ENCODE assay signal across 17 cellular contexts in the genomic region with DNA sequence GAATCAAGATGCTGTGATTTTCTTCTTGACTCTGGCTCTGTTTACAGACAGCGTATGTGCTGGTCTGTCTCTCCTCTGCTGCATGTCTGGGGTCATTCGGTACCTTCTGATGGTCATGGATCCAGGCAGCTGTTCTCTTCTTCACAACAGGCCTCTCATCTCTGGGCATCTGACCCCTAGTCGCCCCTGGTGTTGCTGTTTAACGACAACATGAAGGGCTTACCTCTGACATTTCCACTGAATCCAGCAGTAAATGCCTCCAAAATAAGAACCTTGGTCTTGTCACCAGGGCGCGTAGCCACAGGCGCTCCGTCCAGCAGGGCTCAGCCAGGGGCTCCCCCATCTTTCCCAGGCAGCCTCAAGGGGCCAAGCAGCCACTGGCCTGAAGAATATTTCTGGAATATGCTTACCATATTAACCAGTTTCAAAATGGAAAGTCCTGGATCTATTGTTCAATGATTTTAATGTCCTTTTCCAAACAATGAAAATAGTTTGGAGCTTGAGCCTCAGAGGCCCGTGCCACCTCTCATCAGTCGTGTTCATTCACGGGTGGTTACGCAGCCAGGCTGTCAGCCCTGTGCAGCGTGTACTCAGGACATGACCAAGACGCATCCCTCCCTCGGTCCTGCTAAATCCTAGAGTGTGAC. TPM values are rescaled to one million over a fixed set of nuclear protein-coding genes. Genes with fewer than 3 reads are reported as not detected.
"Had no signal": no experiment of that assay in that cellular context is flagged by ENCODE, and none has a peak within 500 bp of the region (broad histone marks: within the 10 kb centered on the region; RNA-seq: fewer than 3 reads in every experiment).

No MANE protein-coding gene starts in this region.

- H3K9me3 ChIP-seq: pancreas, thyroid gland had no signal

- H3K4me1 Mint-ChIP-seq: activated CD4-positive, alpha-beta T cell treated with anti-CD3 and anti-CD28 coated beads for 36 hours; activated T-helper 17 cell treated with anti-CD3 and anti-CD28 coated beads, Interleukin-2, amount 50 U/mL, for 72 hours; immature natural killer cell; neural crest cell had no signal

- H3K4me3 ChIP-seq: dorsolateral prefrontal cortex, pancreas, skin epidermis, thyroid gland had no signal

- DNase-seq: activated CD4-positive, alpha-beta T cell treated with anti-CD3 and anti-CD28 coated beads for 36 hours; activated CD8-positive, alpha-beta T cell treated with anti-CD3 and anti-CD28 coated beads for 36 hours; amniotic stem cell; immature natural killer cell; retina; T1000; thyroid gland had no signal

- H3K27me3 ChIP-seq: brain microvascular endothelial cell, pancreas, thyroid gland had no signal

- ATAC-seq: activated CD4-positive, alpha-beta T cell treated with anti-CD3 and anti-CD28 coated beads for 36 hours; activated CD8-positive, alpha-beta T cell treated with anti-CD3 and anti-CD28 coated beads for 36 hours; activated naive CD4-positive, alpha-beta T cell treated with anti-CD3 and anti-CD28 coated beads, Interleukin-2, amount 50 U/mL, for 72 hours; activated T-helper 17 cell treated with anti-CD3 and anti-CD28 coated beads, Interleukin-2, amount 50 U/mL, for 72 hours; esophagus mucosa; left colon; pancreas had no signal

- H3K36me3 ChIP-seq: brain microvascular endothelial cell, pancreas, thyroid gland had no signal

- H3K9me3 Mint-ChIP-seq: activated CD8-positive, alpha-beta T cell treated with anti-CD3 and anti-CD28 coated beads for 36 hours; activated naive CD4-positive, alpha-beta T cell treated with anti-CD3 and anti-CD28 coated beads, Interleukin-2, amount 50 U/mL, for 72 hours; activated T-helper 17 cell treated with anti-CD3 and anti-CD28 coated beads, Interleukin-2, amount 50 U/mL, for 72 hours; immature natural killer cell; neural crest cell had no signal

- H3K4me1 ChIP-seq: pancreas, thyroid gland had no signal

- H3K27ac Mint-ChIP-seq: activated CD4-positive, alpha-beta T cell treated with anti-CD3 and anti-CD28 coated beads for 36 hours; activated CD8-positive, alpha-beta T cell treated with anti-CD3 and anti-CD28 coated beads for 36 hours; activated T-helper 17 cell treated with anti-CD3 and anti-CD28 coated beads, Interleukin-2, amount 50 U/mL, for 72 hours; immature natural killer cell had no signal

- H3K27ac ChIP-seq: dorsolateral prefrontal cortex, pancreas, skin epidermis, thyroid gland had no signal

- H3K36me3 Mint-ChIP-seq: activated naive CD4-positive, alpha-beta T cell treated with anti-CD3 and anti-CD28 coated beads, Interleukin-2, amount 50 U/mL, for 72 hours; immature natural killer cell had no signal

- H3K4me3 Mint-ChIP-seq: activated CD4-positive, alpha-beta T cell treated with anti-CD3 and anti-CD28 coated beads for 36 hours; activated CD8-positive, alpha-beta T cell treated with anti-CD3 and anti-CD28 coated beads for 36 hours; activated T-helper 17 cell treated with anti-CD3 and anti-CD28 coated beads, Interleukin-2, amount 50 U/mL, for 72 hours; immature natural killer cell; neural crest cell had no signal

RNA-seq across cellular contexts. Expression of gene LRRC14B, which starts 30.3 kb away (rescaled TPM):
- total RNA-seq: activated T-helper 17 cell treated with anti-CD3 and anti-CD28 coated beads, Interleukin-2, amount 50 U/mL, for 72 hours; esophagus mucosa; left colon; mucosa of gallbladder; neural crest cell; pancreas; thyroid gland had no signal
- polyA plus RNA-seq: immature natural killer cell, pancreas had no signal
